Comparison of ENCODE assay signal across 1 cellular context in genomic region chr3:49016414-49017228, GRCh38.
TF ChIP-seq lines count a peak whose summit lies in the region.

No MANE protein-coding gene starts in this region.

TF ChIP-seq in H1, 55 proteins besides CTCF, POLR2A, EP300 and RAD21:
- TF ChIP-seq TCF12 (IDR thresholded peaks at IDR 0.05; ENCODE audit: low read depth, low read length) (no peak), CTBP2 (IDR thresholded peaks at IDR 0.05; ENCODE audit: borderline replicate concordance, insufficient read depth, insufficient read length, low read length) (no peak), JUND (IDR thresholded peaks at IDR 0.05; ENCODE audit: low read length) (no peak), CHD2 (IDR thresholded peaks at IDR 0.05; ENCODE audit: low read length) (no peak), TEAD4 (IDR thresholded peaks at IDR 0.05; ENCODE audit: low read depth, low read length) (no peak), KDM4A (IDR thresholded peaks at IDR 0.05; ENCODE audit: low read depth, low read length, severe bottlenecking) (no peak), KDM5A (IDR thresholded peaks at IDR 0.05; ENCODE audit: low read length) (no peak), KDM1A (IDR thresholded peaks at IDR 0.05; ENCODE audit: borderline replicate concordance, low read length) (no peak), GABPA (IDR thresholded peaks at IDR 0.05; ENCODE audit: borderline replicate concordance, insufficient read depth, low read length) (no peak), GTF2F1 (IDR thresholded peaks at IDR 0.05; ENCODE audit: borderline replicate concordance, low read depth, low read length) (no peak), SP1 (IDR thresholded peaks at IDR 0.05; ENCODE audit: low read depth, low read length) (no peak), CBX5 (IDR thresholded peaks at IDR 0.05; ENCODE audit: low read depth, low read length) (no peak), RXRA (IDR thresholded peaks at IDR 0.05; ENCODE audit: insufficient read depth, low read depth, low read length) (no peak)
- TF ChIP-seq, protein P1, sequence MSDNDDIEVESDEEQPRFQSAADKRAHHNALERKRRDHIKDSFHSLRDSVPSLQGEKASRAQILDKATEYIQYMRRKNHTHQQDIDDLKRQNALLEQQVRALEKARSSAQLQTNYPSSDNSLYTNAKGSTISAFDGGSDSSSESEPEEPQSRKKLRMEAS (IDR thresholded peaks at IDR 0.05), result no peak
- TF ChIP-seq, protein P2, sequence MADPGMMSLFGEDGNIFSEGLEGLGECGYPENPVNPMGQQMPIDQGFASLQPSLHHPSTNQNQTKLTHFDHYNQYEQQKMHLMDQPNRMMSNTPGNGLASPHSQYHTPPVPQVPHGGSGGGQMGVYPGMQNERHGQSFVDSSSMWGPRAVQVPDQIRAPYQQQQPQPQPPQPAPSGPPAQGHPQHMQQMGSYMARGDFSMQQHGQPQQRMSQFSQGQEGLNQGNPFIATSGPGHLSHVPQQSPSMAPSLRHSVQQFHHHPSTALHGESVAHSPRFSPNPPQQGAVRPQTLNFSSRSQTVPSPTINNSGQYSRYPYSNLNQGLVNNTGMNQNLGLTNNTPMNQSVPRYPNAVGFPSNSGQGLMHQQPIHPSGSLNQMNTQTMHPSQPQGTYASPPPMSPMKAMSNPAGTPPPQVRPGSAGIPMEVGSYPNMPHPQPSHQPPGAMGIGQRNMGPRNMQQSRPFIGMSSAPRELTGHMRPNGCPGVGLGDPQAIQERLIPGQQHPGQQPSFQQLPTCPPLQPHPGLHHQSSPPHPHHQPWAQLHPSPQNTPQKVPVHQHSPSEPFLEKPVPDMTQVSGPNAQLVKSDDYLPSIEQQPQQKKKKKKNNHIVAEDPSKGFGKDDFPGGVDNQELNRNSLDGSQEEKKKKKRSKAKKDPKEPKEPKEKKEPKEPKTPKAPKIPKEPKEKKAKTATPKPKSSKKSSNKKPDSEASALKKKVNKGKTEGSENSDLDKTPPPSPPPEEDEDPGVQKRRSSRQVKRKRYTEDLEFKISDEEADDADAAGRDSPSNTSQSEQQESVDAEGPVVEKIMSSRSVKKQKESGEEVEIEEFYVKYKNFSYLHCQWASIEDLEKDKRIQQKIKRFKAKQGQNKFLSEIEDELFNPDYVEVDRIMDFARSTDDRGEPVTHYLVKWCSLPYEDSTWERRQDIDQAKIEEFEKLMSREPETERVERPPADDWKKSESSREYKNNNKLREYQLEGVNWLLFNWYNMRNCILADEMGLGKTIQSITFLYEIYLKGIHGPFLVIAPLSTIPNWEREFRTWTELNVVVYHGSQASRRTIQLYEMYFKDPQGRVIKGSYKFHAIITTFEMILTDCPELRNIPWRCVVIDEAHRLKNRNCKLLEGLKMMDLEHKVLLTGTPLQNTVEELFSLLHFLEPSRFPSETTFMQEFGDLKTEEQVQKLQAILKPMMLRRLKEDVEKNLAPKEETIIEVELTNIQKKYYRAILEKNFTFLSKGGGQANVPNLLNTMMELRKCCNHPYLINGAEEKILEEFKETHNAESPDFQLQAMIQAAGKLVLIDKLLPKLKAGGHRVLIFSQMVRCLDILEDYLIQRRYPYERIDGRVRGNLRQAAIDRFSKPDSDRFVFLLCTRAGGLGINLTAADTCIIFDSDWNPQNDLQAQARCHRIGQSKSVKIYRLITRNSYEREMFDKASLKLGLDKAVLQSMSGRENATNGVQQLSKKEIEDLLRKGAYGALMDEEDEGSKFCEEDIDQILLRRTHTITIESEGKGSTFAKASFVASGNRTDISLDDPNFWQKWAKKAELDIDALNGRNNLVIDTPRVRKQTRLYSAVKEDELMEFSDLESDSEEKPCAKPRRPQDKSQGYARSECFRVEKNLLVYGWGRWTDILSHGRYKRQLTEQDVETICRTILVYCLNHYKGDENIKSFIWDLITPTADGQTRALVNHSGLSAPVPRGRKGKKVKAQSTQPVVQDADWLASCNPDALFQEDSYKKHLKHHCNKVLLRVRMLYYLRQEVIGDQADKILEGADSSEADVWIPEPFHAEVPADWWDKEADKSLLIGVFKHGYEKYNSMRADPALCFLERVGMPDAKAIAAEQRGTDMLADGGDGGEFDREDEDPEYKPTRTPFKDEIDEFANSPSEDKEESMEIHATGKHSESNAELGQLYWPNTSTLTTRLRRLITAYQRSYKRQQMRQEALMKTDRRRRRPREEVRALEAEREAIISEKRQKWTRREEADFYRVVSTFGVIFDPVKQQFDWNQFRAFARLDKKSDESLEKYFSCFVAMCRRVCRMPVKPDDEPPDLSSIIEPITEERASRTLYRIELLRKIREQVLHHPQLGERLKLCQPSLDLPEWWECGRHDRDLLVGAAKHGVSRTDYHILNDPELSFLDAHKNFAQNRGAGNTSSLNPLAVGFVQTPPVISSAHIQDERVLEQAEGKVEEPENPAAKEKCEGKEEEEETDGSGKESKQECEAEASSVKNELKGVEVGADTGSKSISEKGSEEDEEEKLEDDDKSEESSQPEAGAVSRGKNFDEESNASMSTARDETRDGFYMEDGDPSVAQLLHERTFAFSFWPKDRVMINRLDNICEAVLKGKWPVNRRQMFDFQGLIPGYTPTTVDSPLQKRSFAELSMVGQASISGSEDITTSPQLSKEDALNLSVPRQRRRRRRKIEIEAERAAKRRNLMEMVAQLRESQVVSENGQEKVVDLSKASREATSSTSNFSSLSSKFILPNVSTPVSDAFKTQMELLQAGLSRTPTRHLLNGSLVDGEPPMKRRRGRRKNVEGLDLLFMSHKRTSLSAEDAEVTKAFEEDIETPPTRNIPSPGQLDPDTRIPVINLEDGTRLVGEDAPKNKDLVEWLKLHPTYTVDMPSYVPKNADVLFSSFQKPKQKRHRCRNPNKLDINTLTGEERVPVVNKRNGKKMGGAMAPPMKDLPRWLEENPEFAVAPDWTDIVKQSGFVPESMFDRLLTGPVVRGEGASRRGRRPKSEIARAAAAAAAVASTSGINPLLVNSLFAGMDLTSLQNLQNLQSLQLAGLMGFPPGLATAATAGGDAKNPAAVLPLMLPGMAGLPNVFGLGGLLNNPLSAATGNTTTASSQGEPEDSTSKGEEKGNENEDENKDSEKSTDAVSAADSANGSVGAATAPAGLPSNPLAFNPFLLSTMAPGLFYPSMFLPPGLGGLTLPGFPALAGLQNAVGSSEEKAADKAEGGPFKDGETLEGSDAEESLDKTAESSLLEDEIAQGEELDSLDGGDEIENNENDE (IDR thresholded peaks at IDR 0.05; ENCODE audit: insufficient replicate concordance, low read length), result no peak
